Comparison of ENCODE assay signal across 2 cellular contexts in genomic region chr2:177015526-177015925, GRCh38.
TF ChIP-seq lines count a peak whose summit lies in the region.

No MANE protein-coding gene starts in this region.

TF ChIP-seq in H1, 55 proteins besides CTCF, POLR2A, EP300 and RAD21:
- TF ChIP-seq SUZ12 (IDR thresholded peaks at IDR 0.05; ENCODE audit: low read length): no peak
- TF ChIP-seq HDAC6 (IDR thresholded peaks at IDR 0.05; ENCODE audit: low read depth, low read length): no peak
- no peak for TF ChIP-seq JUND (IDR thresholded peaks at IDR 0.05; ENCODE audit: low read length)
- no peak for TF ChIP-seq SIX5 (IDR thresholded peaks at IDR 0.05; ENCODE audit: low read depth, low read length)
- TF ChIP-seq FOSL1 (IDR thresholded peaks at IDR 0.05; ENCODE audit: insufficient read depth, low read depth, low read length): no peak
- TF ChIP-seq BACH1 (IDR thresholded peaks at IDR 0.05; ENCODE audit: low read length): no peak
- TF ChIP-seq TAF7 (optimal IDR thresholded peaks at IDR 0.05; ENCODE audit: borderline replicate concordance, low read depth, low read length): no peak
- no peak for TF ChIP-seq TAF1 (IDR thresholded peaks at IDR 0.05; ENCODE audit: low read depth, low read length)
- no peak for TF ChIP-seq TCF12 (IDR thresholded peaks at IDR 0.05; ENCODE audit: low read depth, low read length)
- TF ChIP-seq EGR1 (IDR thresholded peaks at IDR 0.05; ENCODE audit: borderline replicate concordance, low read depth, low read length): no peak
- no peak for TF ChIP-seq GTF2F1 (IDR thresholded peaks at IDR 0.05; ENCODE audit: borderline replicate concordance, low read depth, low read length)
- no peak for TF ChIP-seq CBX8 (IDR thresholded peaks at IDR 0.05; ENCODE audit: borderline replicate concordance, low read depth, low read length)
- no peak for TF ChIP-seq CHD7 (IDR thresholded peaks at IDR 0.05; ENCODE audit: insufficient replicate concordance, low read length)
- no peak for TF ChIP-seq JUN (IDR thresholded peaks at IDR 0.05; ENCODE audit: low read depth, low read length)
- no peak for TF ChIP-seq NANOG (IDR thresholded peaks at IDR 0.05; ENCODE audit: insufficient read depth, low read depth, low read length, poor library complexity, severe bottlenecking)
TF ChIP-seq in H1: peak in this region for 0.

TF ChIP-seq in HepG2, 621 proteins besides CTCF, POLR2A, EP300 and RAD21:
- TF ChIP-seq, protein P1, sequence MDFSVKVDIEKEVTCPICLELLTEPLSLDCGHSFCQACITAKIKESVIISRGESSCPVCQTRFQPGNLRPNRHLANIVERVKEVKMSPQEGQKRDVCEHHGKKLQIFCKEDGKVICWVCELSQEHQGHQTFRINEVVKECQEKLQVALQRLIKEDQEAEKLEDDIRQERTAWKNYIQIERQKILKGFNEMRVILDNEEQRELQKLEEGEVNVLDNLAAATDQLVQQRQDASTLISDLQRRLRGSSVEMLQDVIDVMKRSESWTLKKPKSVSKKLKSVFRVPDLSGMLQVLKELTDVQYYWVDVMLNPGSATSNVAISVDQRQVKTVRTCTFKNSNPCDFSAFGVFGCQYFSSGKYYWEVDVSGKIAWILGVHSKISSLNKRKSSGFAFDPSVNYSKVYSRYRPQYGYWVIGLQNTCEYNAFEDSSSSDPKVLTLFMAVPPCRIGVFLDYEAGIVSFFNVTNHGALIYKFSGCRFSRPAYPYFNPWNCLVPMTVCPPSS (IDR thresholded peaks at IDR 0.05): no peak
- TF ChIP-seq ZNF484 (CRISPR knock-in tag; IDR thresholded peaks at IDR 0.05; ENCODE audit: borderline replicate concordance, low read depth) (no peak), FOSL2 (CRISPR knock-in tag; IDR thresholded peaks at IDR 0.05) (no peak)
